20 cellular contexts compared by ENCODE assay signal in the genomic region with DNA sequence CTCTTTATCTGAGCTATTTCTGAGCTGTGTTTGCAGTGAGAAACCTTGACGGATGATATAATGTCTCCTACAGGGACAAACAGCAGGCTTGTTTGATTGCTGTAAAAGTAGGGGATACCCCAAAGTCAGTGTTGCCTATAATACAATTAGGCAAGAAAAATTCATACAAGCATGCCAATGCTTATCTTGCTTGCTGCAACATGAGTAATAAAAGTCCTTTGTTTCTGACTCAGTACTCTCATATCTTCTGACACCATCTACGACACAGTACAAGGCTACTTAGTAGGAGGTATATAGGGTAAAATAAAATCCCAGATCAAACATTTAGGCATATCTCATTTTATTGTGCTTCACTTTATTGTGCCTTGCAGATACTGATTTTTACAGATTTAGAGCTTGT. TPM values are rescaled to one million over a fixed set of nuclear protein-coding genes. Genes with fewer than 3 reads are reported as not detected.
DNase-seq lines count a peak whose midpoint lies in the region; ATAC-seq and TF ChIP-seq lines count a peak whose summit lies in the region.
"Had no signal": no experiment of that assay in that cellular context is flagged by ENCODE, and none has a peak within 500 bp of the region (broad histone marks: within the 10 kb centered on the region; RNA-seq: fewer than 3 reads in every experiment).

No MANE protein-coding gene starts in this region.

- no peaks in the 10 kb centered on the region for H3K36me3 ChIP-seq in colonic mucosa
- H3K36me3 ChIP-seq: adrenal gland, esophagus squamous epithelium, Peyer's patch, thyroid gland had no signal

- DNase-seq in colonic mucosa (no peak), chondrocyte (ENCODE audit: low spot score) (no peak)
- DNase-seq: activated CD4-positive, CD25-positive, alpha-beta regulatory T cell; activated effector memory CD4-positive, alpha-beta T cell treated with anti-CD3 and anti-CD28 coated beads, Interleukin-2, amount 50 U/mL, for 16 hours; adrenal gland; caudate nucleus; esophagus squamous epithelium; NCI-H1417; NCI-H2171 treated with DMSO at 0.1 percent for 48 hours; Peyer's patch; retina; thyroid gland had no signal

- H3K4me1 Mint-ChIP-seq in activated T-helper 17 cell treated with anti-CD3 and anti-CD28 coated beads, Interleukin-2, amount 50 U/mL, for 72 hours: no peaks in the 10 kb centered on the region
- H3K4me1 Mint-ChIP-seq in chondrocyte (ENCODE audit: low read depth): peaks cover 14% of the 10 kb centered on the region

- ATAC-seq in GM18858 (IDR thresholded peaks at IDR 0.05; ENCODE audit: unreplicated experiment): peak; percentile 78
- ATAC-seq in GM21360 (IDR thresholded peaks at IDR 0.05; ENCODE audit: unreplicated experiment): peak; percentile 84
- peak; percentile 76 for ATAC-seq in HG02885 (IDR thresholded peaks at IDR 0.05; ENCODE audit: poor library complexity, unreplicated experiment)
- peak; percentile 24 for ATAC-seq in activated T-helper 17 cell treated with anti-CD3 and anti-CD28 coated beads, Interleukin-2, amount 50 U/mL, for 72 hours (replicated peaks)
- no peak for ATAC-seq in HG02938 (IDR thresholded peaks at IDR 0.05; ENCODE audit: unreplicated experiment)
- no peak for ATAC-seq in HG03108 (IDR thresholded peaks at IDR 0.05; ENCODE audit: unreplicated experiment)

- H3K4me3 Mint-ChIP-seq in activated T-helper 17 cell treated with anti-CD3 and anti-CD28 coated beads, Interleukin-2, amount 50 U/mL, for 72 hours: no peak overlapping the region
- H3K4me3 Mint-ChIP-seq in chondrocyte (ENCODE audit: unreplicated experiment): no peak overlapping the region

- no peak overlapping the region for H3K27ac Mint-ChIP-seq in activated T-helper 17 cell treated with anti-CD3 and anti-CD28 coated beads, Interleukin-2, amount 50 U/mL, for 72 hours
- no peak overlapping the region for H3K27ac Mint-ChIP-seq in chondrocyte (ENCODE audit: unreplicated experiment)

- H3K4me3 ChIP-seq in colonic mucosa: no peak overlapping the region
- H3K4me3 ChIP-seq: adrenal gland, esophagus squamous epithelium, Peyer's patch, thyroid gland had no signal

- TF ChIP-seq CTCF in colonic mucosa (IDR thresholded peaks at IDR 0.05) (no peak), chondrocyte (IDR thresholded peaks at IDR 0.05) (no peak)

- H3K9me3 Mint-ChIP-seq in activated T-helper 17 cell treated with anti-CD3 and anti-CD28 coated beads, Interleukin-2, amount 50 U/mL, for 72 hours: no peaks in the 10 kb centered on the region
- peaks cover 3% of the 10 kb centered on the region for H3K9me3 Mint-ChIP-seq in chondrocyte (ENCODE audit: low read depth)

- H3K9me3 ChIP-seq in colonic mucosa: no peaks in the 10 kb centered on the region
- H3K9me3 ChIP-seq: adrenal gland, esophagus squamous epithelium, Peyer's patch, thyroid gland had no signal

- H3K9ac ChIP-seq in colonic mucosa (ENCODE audit: low read depth in 2 of 2, low read length in 2 of 2): no peak overlapping the region

- H3K27me3 ChIP-seq in colonic mucosa: no peaks in the 10 kb centered on the region
- H3K27me3 ChIP-seq: adrenal gland, Peyer's patch, thyroid gland had no signal

- intact Hi-C loops in colonic mucosa (cut with DNase I): no loop called here

- no peaks in the 10 kb centered on the region for H3K27me3 Mint-ChIP-seq in activated T-helper 17 cell treated with anti-CD3 and anti-CD28 coated beads, Interleukin-2, amount 50 U/mL, for 72 hours
- H3K27me3 Mint-ChIP-seq in chondrocyte (ENCODE audit: low read depth): no peaks in the 10 kb centered on the region

- H3K27ac ChIP-seq in colonic mucosa: no peak overlapping the region
- H3K27ac ChIP-seq: adrenal gland, esophagus squamous epithelium, Peyer's patch, thyroid gland had no signal

- no peaks in the 10 kb centered on the region for H3K36me3 Mint-ChIP-seq in activated T-helper 17 cell treated with anti-CD3 and anti-CD28 coated beads, Interleukin-2, amount 50 U/mL, for 72 hours (ENCODE audit: low read depth)
- no peaks in the 10 kb centered on the region for H3K36me3 Mint-ChIP-seq in chondrocyte (ENCODE audit: low read depth)

- H3K4me1 ChIP-seq in colonic mucosa: no peaks in the 10 kb centered on the region
- H3K4me1 ChIP-seq: adrenal gland, esophagus squamous epithelium, Peyer's patch, thyroid gland had no signal

RNA-seq across cellular contexts. Expression of gene ERBB4, which starts 33.0 kb away (rescaled TPM):
- total RNA-seq in activated T-helper 17 cell treated with anti-CD3 and anti-CD28 coated beads, Interleukin-2, amount 50 U/mL, for 72 hours: not detected
- total RNA-seq in colonic mucosa: under 1 TPM; 0.05 to 0.07 TPM
- 0.77 to 4.1 TPM (median 1.3 TPM) in 3 replicates for total RNA-seq in chondrocyte
- total RNA-seq: activated CD8-positive, alpha-beta memory T cell treated with anti-CD3 and anti-CD28 coated beads for 36 hours; T-helper 2 cell treated with Interferon-gamma antibody and Interleukin-4, amounts not matched to agents 100 ng/mL and 5 ng/mL, for 36 hours had no signal

Comparison
In these comparisons a context has a peak if more than half of its experiments do, and no peak if none do; other contexts are left out.
1. ATAC-seq: peak in GM18858 (single experiment), GM21360 (single experiment), HG02885 (single experiment) and activated T-helper 17 cell treated with anti-CD3 and anti-CD28 coated beads, Interleukin-2, amount 50 U/mL, for 72 hours (single experiment); none in HG02938 (single experiment) and HG03108 (single experiment).